Comparison of ENCODE assay signal across 1 cellular context in genomic region chr2:207284556-207285450, GRCh38.
TF ChIP-seq lines count a peak whose summit lies in the region.

No MANE protein-coding gene starts in this region.

TF ChIP-seq in IMR-90, 13 proteins besides CTCF, POLR2A, EP300 and RAD21:
- TF ChIP-seq MAZ (IDR thresholded peaks at IDR 0.05; ENCODE audit: borderline replicate concordance, low read depth, low read length) = no peak
- TF ChIP-seq MAFK (IDR thresholded peaks at IDR 0.05; ENCODE audit: low read depth, low read length) = 0 out of 2 replicates have a peak, but pooled peaks have one; percentile 27
- no peak for TF ChIP-seq FOS (IDR thresholded peaks at IDR 0.05; ENCODE audit: low read depth, low read length)
- no peak for TF ChIP-seq RFX5 (IDR thresholded peaks at IDR 0.05; ENCODE audit: low read depth, low read length)
- TF ChIP-seq BHLHE40 (IDR thresholded peaks at IDR 0.05; ENCODE audit: low read depth, low read length) = no peak
- TF ChIP-seq USF2 (IDR thresholded peaks at IDR 0.05; ENCODE audit: low read depth, low read length) = no peak
- no peak for TF ChIP-seq CEBPB (IDR thresholded peaks at IDR 0.05; ENCODE audit: low read depth, low read length)
- TF ChIP-seq NFE2L2 (IDR thresholded peaks at IDR 0.05; ENCODE audit: low read depth, low read length) = no peak
